1 cellular context compared by ENCODE assay signal in genomic region chr17:7063518-7064094, GRCh38.
TF ChIP-seq lines count a peak whose summit lies in the region.

No MANE protein-coding gene starts in this region.

TF ChIP-seq in A549, 52 proteins besides CTCF, POLR2A, EP300 and RAD21:
- no peak for TF ChIP-seq ELK1 (IDR thresholded peaks at IDR 0.05; ENCODE audit: low read depth, low read length)
- no peak for TF ChIP-seq FOSB (CRISPR knock-in tag; IDR thresholded peaks at IDR 0.05)
- no peak for TF ChIP-seq CBX2 (IDR thresholded peaks at IDR 0.05; ENCODE audit: borderline replicate concordance, low read depth)
- no peak for TF ChIP-seq TFCP2L1 (CRISPR knock-in tag; IDR thresholded peaks at IDR 0.05)
- no peak for TF ChIP-seq RFX5 (IDR thresholded peaks at IDR 0.05)
- no peak for TF ChIP-seq PBX3 (IDR thresholded peaks at IDR 0.05)
- no peak for TF ChIP-seq KDM5A (IDR thresholded peaks at IDR 0.05)
- no peak for TF ChIP-seq FOXS1 (CRISPR knock-in tag; IDR thresholded peaks at IDR 0.05)
- TF ChIP-seq EHF (CRISPR knock-in tag; IDR thresholded peaks at IDR 0.05): no peak
- no peak for TF ChIP-seq HDAC2 (IDR thresholded peaks at IDR 0.05)
- no peak for TF ChIP-seq PHF8 (IDR thresholded peaks at IDR 0.05; ENCODE audit: borderline replicate concordance, low read depth)
- TF ChIP-seq CHD2 (IDR thresholded peaks at IDR 0.05; ENCODE audit: low read length, partially characterized antibody): no peak
- TF ChIP-seq BCL3 (IDR thresholded peaks at IDR 0.05): no peak
- TF ChIP-seq FOSL2 (IDR thresholded peaks at IDR 0.05): no peak
- TF ChIP-seq FOSL2 (CRISPR knock-in tag; IDR thresholded peaks at IDR 0.05): no peak; the same call in 1 of the 2 replicates
- no peak for TF ChIP-seq MAX (IDR thresholded peaks at IDR 0.05)
- no peak for TF ChIP-seq HOXA7 (CRISPR knock-in tag; IDR thresholded peaks at IDR 0.05)
- TF ChIP-seq ZNF302 (CRISPR knock-in tag; IDR thresholded peaks at IDR 0.05): no peak
- no peak for TF ChIP-seq ZSCAN20 (CRISPR knock-in tag; IDR thresholded peaks at IDR 0.05)
